ENCODE assay signal across 1 cellular context in the genomic region with DNA sequence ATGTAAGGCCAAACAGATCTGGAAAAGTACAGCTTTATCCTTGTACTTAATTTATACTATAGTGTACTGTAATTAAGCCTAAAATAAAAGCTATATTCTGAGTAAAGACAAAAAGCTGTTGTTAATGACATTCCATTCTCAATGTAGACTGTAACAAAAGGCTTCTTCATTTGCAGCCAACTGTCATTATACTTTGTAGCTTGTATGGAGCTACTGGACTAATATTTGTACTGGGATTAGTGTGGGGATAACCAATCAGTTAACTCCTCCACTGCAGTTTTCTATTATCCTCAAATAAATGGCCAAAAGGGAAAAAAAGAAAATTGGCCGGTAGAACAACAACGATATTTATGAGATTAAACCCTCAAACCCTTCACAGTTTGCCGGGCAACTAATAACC.
TF ChIP-seq lines count a peak whose summit lies in the region.

No MANE protein-coding gene starts in this region.

TF ChIP-seq in HepG2, 621 proteins besides CTCF, POLR2A, EP300 and RAD21 (continued from another document and continues in another):
- TF ChIP-seq, protein P1, sequence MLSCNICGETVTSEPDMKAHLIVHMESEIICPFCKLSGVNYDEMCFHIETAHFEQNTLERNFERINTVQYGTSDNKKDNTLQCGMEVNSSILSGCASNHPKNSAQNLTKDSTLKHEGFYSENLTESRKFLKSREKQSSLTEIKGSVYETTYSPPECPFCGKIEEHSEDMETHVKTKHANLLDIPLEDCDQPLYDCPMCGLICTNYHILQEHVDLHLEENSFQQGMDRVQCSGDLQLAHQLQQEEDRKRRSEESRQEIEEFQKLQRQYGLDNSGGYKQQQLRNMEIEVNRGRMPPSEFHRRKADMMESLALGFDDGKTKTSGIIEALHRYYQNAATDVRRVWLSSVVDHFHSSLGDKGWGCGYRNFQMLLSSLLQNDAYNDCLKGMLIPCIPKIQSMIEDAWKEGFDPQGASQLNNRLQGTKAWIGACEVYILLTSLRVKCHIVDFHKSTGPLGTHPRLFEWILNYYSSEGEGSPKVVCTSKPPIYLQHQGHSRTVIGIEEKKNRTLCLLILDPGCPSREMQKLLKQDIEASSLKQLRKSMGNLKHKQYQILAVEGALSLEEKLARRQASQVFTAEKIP (CRISPR knock-in tag; IDR thresholded peaks at IDR 0.05; ENCODE audit: borderline replicate concordance), result no peak
- TF ChIP-seq POLR2G (IDR thresholded peaks at IDR 0.05; ENCODE audit: low read depth, low read length), result no peak
- no peak for TF ChIP-seq U2AF1 (optimal IDR thresholded peaks at IDR 0.05; ENCODE audit: low read depth, low read length)
- no peak for TF ChIP-seq FOXK1 (CRISPR knock-in tag; IDR thresholded peaks at IDR 0.05; ENCODE audit: borderline replicate concordance, low read depth)
- TF ChIP-seq ARID5B (CRISPR knock-in tag; IDR thresholded peaks at IDR 0.05), result peak; percentile 56
- no peak for TF ChIP-seq ZBTB1 (CRISPR knock-in tag; IDR thresholded peaks at IDR 0.05; ENCODE audit: borderline replicate concordance)
- 0 out of 2 replicates have a peak, but pooled peaks have one; percentile 19 for TF ChIP-seq RARA (CRISPR knock-in tag; IDR thresholded peaks at IDR 0.05)
- no peak for TF ChIP-seq ZNF263 (CRISPR knock-in tag; IDR thresholded peaks at IDR 0.05)
- no peak for TF ChIP-seq SAFB2 (CRISPR knock-in tag; IDR thresholded peaks at IDR 0.05; ENCODE audit: borderline replicate concordance, low read depth)
- TF ChIP-seq FOXJ3 (CRISPR knock-in tag; IDR thresholded peaks at IDR 0.05; ENCODE audit: borderline replicate concordance), result peak; percentile 74; the same call in 1 of the 2 replicates
- no peak for TF ChIP-seq ZNF44 (CRISPR knock-in tag; IDR thresholded peaks at IDR 0.05)
- no peak for TF ChIP-seq ZNF589 (CRISPR knock-in tag; conservative IDR thresholded peaks at IDR 0.05)
- no peak for TF ChIP-seq DR1 (CRISPR knock-in tag; IDR thresholded peaks at IDR 0.05)
- no peak for TF ChIP-seq ZNF225 (CRISPR knock-in tag; IDR thresholded peaks at IDR 0.05)
- no peak for TF ChIP-seq TBP (CRISPR knock-in tag; IDR thresholded peaks at IDR 0.05)
- TF ChIP-seq PAWR (CRISPR knock-in tag; IDR thresholded peaks at IDR 0.05; ENCODE audit: borderline replicate concordance), result no peak
- TF ChIP-seq, protein P2, sequence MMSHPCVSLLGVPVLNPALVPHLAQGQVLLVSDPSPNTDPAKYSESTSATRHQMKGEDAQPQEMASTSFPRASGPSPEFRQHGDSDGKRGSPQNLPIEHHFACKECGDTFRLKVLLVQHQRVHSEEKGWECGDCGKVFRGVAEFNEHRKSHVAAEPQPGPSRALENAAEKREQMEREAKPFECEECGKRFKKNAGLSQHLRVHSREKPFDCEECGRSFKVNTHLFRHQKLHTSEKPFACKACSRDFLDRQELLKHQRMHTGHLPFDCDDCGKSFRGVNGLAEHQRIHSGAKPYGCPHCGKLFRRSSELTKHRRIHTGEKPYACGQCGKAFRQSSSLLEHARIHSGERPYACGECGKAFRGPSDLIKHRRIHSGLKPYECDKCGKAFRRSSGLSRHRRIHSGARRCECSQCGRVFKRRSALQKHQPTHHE (CRISPR knock-in tag; IDR thresholded peaks at IDR 0.05; ENCODE audit: borderline replicate concordance), result peak; percentile 47; the same call in 1 of the 2 replicates
- peak; percentile 76; the same call in 1 of the 2 replicates for TF ChIP-seq NFIC (IDR thresholded peaks at IDR 0.05; ENCODE audit: low read length)
- TF ChIP-seq ZFP1 (CRISPR knock-in tag; IDR thresholded peaks at IDR 0.05), result no peak
- 0 out of 2 replicates have a peak, but pooled peaks have one; percentile 24 for TF ChIP-seq NFYB (CRISPR knock-in tag; IDR thresholded peaks at IDR 0.05)
- TF ChIP-seq, protein P3, sequence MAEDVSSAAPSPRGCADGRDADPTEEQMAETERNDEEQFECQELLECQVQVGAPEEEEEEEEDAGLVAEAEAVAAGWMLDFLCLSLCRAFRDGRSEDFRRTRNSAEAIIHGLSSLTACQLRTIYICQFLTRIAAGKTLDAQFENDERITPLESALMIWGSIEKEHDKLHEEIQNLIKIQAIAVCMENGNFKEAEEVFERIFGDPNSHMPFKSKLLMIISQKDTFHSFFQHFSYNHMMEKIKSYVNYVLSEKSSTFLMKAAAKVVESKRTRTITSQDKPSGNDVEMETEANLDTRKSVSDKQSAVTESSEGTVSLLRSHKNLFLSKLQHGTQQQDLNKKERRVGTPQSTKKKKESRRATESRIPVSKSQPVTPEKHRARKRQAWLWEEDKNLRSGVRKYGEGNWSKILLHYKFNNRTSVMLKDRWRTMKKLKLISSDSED (CRISPR knock-in tag; IDR thresholded peaks at IDR 0.05), result no peak
- no peak for TF ChIP-seq THAP7 (CRISPR knock-in tag; IDR thresholded peaks at IDR 0.05)
- TF ChIP-seq, protein P4, sequence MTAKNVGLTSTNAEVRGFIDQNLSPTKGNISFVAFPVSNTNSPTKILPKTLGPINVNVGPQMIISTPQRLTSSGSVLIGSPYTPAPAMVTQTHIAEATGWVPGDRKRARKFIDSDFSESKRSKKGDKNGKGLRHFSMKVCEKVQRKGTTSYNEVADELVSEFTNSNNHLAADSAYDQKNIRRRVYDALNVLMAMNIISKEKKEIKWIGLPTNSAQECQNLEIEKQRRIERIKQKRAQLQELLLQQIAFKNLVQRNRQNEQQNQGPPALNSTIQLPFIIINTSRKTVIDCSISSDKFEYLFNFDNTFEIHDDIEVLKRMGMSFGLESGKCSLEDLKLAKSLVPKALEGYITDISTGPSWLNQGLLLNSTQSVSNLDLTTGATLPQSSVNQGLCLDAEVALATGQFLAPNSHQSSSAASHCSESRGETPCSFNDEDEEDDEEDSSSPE (CRISPR knock-in tag; IDR thresholded peaks at IDR 0.05), result no peak
- TF ChIP-seq ZNF720 (CRISPR knock-in tag; IDR thresholded peaks at IDR 0.05), result no peak
- no peak for TF ChIP-seq ZNF207 (IDR thresholded peaks at IDR 0.05; ENCODE audit: borderline replicate concordance)
- TF ChIP-seq RELA (CRISPR knock-in tag; IDR thresholded peaks at IDR 0.05), result no peak
- TF ChIP-seq HDAC2 (CRISPR knock-in tag; IDR thresholded peaks at IDR 0.05), result peak; percentile 66; the same call in 1 of the 2 replicates
- no peak for TF ChIP-seq ZNF878 (CRISPR knock-in tag; IDR thresholded peaks at IDR 0.05)
- no peak for TF ChIP-seq ZNF383 (CRISPR knock-in tag; IDR thresholded peaks at IDR 0.05; ENCODE audit: borderline replicate concordance)
- peak; percentile 49; the same call in 1 of the 2 replicates for TF ChIP-seq ZNF362 (CRISPR knock-in tag; IDR thresholded peaks at IDR 0.05; ENCODE audit: borderline replicate concordance)
- TF ChIP-seq ZNF800 (CRISPR knock-in tag; IDR thresholded peaks at IDR 0.05), result 0 out of 2 replicates have a peak, but pooled peaks have one; percentile 62
- TF ChIP-seq, protein P5, sequence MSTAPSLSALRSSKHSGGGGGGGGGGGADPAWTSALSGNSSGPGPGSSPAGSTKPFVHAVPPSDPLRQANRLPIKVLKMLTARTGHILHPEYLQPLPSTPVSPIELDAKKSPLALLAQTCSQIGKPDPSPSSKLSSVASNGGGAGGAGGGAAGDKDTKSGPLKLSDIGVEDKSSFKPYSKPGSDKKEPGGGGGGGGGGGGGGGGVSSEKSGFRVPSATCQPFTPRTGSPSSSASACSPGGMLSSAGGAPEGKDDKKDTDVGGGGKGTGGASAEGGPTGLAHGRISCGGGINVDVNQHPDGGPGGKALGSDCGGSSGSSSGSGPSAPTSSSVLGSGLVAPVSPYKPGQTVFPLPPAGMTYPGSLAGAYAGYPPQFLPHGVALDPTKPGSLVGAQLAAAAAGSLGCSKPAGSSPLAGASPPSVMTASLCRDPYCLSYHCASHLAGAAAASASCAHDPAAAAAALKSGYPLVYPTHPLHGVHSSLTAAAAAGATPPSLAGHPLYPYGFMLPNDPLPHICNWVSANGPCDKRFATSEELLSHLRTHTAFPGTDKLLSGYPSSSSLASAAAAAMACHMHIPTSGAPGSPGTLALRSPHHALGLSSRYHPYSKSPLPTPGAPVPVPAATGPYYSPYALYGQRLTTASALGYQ (CRISPR knock-in tag; IDR thresholded peaks at IDR 0.05), result peak; percentile 87
- no peak for TF ChIP-seq ZNF749 (CRISPR knock-in tag; IDR thresholded peaks at IDR 0.05; ENCODE audit: borderline replicate concordance)
- peak; percentile 70 for TF ChIP-seq ZGPAT (CRISPR knock-in tag; IDR thresholded peaks at IDR 0.05)
- TF ChIP-seq TP53 (CRISPR knock-in tag; conservative IDR thresholded peaks at IDR 0.05), result no peak
- TF ChIP-seq CC2D1A (CRISPR knock-in tag; IDR thresholded peaks at IDR 0.05), result no peak
- no peak for TF ChIP-seq MED13 (CRISPR knock-in tag; IDR thresholded peaks at IDR 0.05)
- TF ChIP-seq PHF8 (CRISPR knock-in tag; IDR thresholded peaks at IDR 0.05), result no peak
- no peak for TF ChIP-seq HNF4G (IDR thresholded peaks at IDR 0.05; ENCODE audit: borderline replicate concordance, low read depth, low read length)
- no peak for TF ChIP-seq HNF4G (CRISPR knock-in tag; IDR thresholded peaks at IDR 0.05; ENCODE audit: borderline replicate concordance, low read depth)
- no peak for TF ChIP-seq ISX (CRISPR knock-in tag; conservative IDR thresholded peaks at IDR 0.05)
- TF ChIP-seq ZNF121 (CRISPR knock-in tag; IDR thresholded peaks at IDR 0.05), result no peak
- no peak for TF ChIP-seq ZNF235 (CRISPR knock-in tag; IDR thresholded peaks at IDR 0.05; ENCODE audit: borderline replicate concordance)
- peak; percentile 76 for TF ChIP-seq TCF7 (IDR thresholded peaks at IDR 0.05; ENCODE audit: low read depth)
- TF ChIP-seq ZNF274 (CRISPR knock-in tag; IDR thresholded peaks at IDR 0.05), result no peak
- TF ChIP-seq FOSL2 (CRISPR knock-in tag; IDR thresholded peaks at IDR 0.05), result no peak
- no peak for TF ChIP-seq IKZF1 (IDR thresholded peaks at IDR 0.05)
- no peak for TF ChIP-seq ZNF605 (CRISPR knock-in tag; IDR thresholded peaks at IDR 0.05)
